In the genomic region with DNA sequence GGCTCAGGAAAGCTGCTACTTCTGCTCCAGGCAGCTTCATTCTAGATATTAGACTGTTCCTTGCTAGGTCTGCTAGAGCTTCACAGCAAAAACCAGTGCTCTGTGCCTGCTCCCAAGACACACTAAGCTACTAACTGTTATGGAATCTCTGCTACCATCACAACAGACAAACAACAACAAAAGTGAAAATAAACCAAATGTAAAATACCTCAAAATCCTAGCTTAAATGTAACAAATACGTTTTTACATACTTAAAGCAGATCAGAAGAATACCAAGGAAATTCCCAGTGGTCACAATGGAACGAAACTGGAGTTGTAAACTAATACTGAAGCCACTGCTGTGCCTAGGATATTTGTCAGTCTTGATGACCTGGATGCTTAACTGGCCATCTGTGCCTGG, we compare ENCODE assay signal across 27 cellular contexts.
"Had no signal": no experiment of that assay in that cellular context is flagged by ENCODE, and none has a peak within 500 bp of the region (broad histone marks: within the 10 kb centered on the region; RNA-seq: fewer than 3 reads in every experiment).

No MANE protein-coding gene starts in this region.

- H3K4me3 Mint-ChIP-seq: endodermal cell; naive thymus-derived CD4-positive, alpha-beta T cell; nephron; neural progenitor cell; type B pancreatic cell had no signal

- H3K79me2 ChIP-seq: hepatocyte, parathyroid adenoma had no signal

- H3K9me3 ChIP-seq: thyroid gland had no signal

- H3K36me3 ChIP-seq: esophagus muscularis mucosa, gastroesophageal sphincter, heart left ventricle, left lung, neural progenitor cell, right lobe of liver, stomach, thyroid gland had no signal

- H3K9ac ChIP-seq: neural progenitor cell, parathyroid adenoma had no signal

- H3K27ac ChIP-seq: epithelial cell of prostate, esophagus muscularis mucosa, foreskin keratinocyte, gastroesophageal sphincter, heart left ventricle, hepatocyte, left lung, neural progenitor cell, parathyroid adenoma, right lobe of liver, stomach, thyroid gland had no signal

- H2AFZ ChIP-seq: hepatocyte, neural progenitor cell, parathyroid adenoma had no signal

- ATAC-seq: foreskin keratinocyte; gastroesophageal sphincter; heart left ventricle; left cardiac atrium; left lung; naive thymus-derived CD4-positive, alpha-beta T cell; right lobe of liver had no signal

- H3K4me1 ChIP-seq: esophagus muscularis mucosa, gastroesophageal sphincter, heart left ventricle, left lung, parathyroid adenoma, right lobe of liver, stomach, thyroid gland had no signal

- H3K27ac Mint-ChIP-seq: endodermal cell; naive thymus-derived CD4-positive, alpha-beta T cell; nephron; neural progenitor cell; progenitor cell of endocrine pancreas; type B pancreatic cell had no signal

- H3K27me3 ChIP-seq: esophagus muscularis mucosa, foreskin keratinocyte, gastroesophageal sphincter, heart left ventricle, hepatocyte, left lung, neural progenitor cell, right lobe of liver, stomach, thyroid gland had no signal

- H3K27me3 Mint-ChIP-seq: progenitor cell of endocrine pancreas, type B pancreatic cell had no signal

- DNase-seq: cortex of kidney; effector CD4-positive, alpha-beta T cell; endodermal cell; foreskin keratinocyte; heart left ventricle; left cardiac atrium; left lung; mammary epithelial cell; mesendoderm; midbrain; naive thymus-derived CD4-positive, alpha-beta T cell; right lobe of liver; small intestine; stimulated activated CD4-positive, alpha-beta T cell treated with anti-CD3 and anti-CD28 coated beads, Interleukin-15, amount 100 ng/mL, for 24 hours; stimulated activated CD4-positive, alpha-beta T cell treated with anti-CD3 and anti-CD28 coated beads, Interleukin-2, amount 100 ng/mL, for 48 hours; stimulated activated naive CD4-positive, alpha-beta T cell treated with Interleukin-2 at 50 U/mL for 16 hours; stomach; thyroid gland had no signal

- H3K4me1 Mint-ChIP-seq: endodermal cell, nephron had no signal

- H3K4me3 ChIP-seq: esophagus muscularis mucosa, gastroesophageal sphincter, heart left ventricle, hepatocyte, left lung, neural progenitor cell, right lobe of liver, stomach, thyroid gland had no signal

- H3K4me2 ChIP-seq: hepatocyte, neural progenitor cell had no signal
